In the genomic region with DNA sequence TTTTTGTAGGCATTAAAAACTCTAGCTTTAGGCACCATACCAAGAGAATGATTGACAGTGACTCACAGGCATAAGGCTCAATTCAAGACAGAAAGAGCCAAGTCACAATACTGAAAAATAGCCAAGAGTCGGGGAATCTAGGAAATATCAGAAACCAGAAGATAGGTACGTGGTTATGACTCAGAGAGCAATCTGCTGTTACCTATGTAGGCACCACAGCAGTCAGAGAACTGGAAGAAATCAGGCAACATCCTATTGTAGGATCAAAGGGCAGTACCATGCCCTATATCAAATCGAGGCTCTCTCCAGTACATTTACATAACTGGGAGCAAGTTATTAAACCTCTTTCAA, we compare ENCODE assay signal across 1 cellular context.
TF ChIP-seq lines count a peak whose summit lies in the region.

No MANE protein-coding gene starts in this region.

TF ChIP-seq in IMR-90, 13 proteins besides CTCF, POLR2A, EP300 and RAD21:
- TF ChIP-seq CEBPB (IDR thresholded peaks at IDR 0.05; ENCODE audit: low read depth, low read length) (no peak), SMC3 (IDR thresholded peaks at IDR 0.05; ENCODE audit: low read depth, low read length) (no peak), RFX5 (IDR thresholded peaks at IDR 0.05; ENCODE audit: low read depth, low read length) (no peak), ELK1 (IDR thresholded peaks at IDR 0.05; ENCODE audit: borderline replicate concordance, low read depth, low read length) (no peak), CHD1 (IDR thresholded peaks at IDR 0.05; ENCODE audit: low read depth, low read length) (no peak), MAFK (IDR thresholded peaks at IDR 0.05; ENCODE audit: low read depth, low read length) (no peak), RCOR1 (IDR thresholded peaks at IDR 0.05; ENCODE audit: insufficient replicate concordance, low read length) (no peak), FOS (IDR thresholded peaks at IDR 0.05; ENCODE audit: low read depth, low read length) (no peak), USF2 (IDR thresholded peaks at IDR 0.05; ENCODE audit: low read depth, low read length) (no peak), BHLHE40 (IDR thresholded peaks at IDR 0.05; ENCODE audit: low read depth, low read length) (no peak), MAZ (IDR thresholded peaks at IDR 0.05; ENCODE audit: borderline replicate concordance, low read depth, low read length) (no peak), NFE2L2 (IDR thresholded peaks at IDR 0.05; ENCODE audit: low read depth, low read length) (no peak), MXI1 (IDR thresholded peaks at IDR 0.05; ENCODE audit: borderline replicate concordance, low read depth, low read length) (no peak)
